8 cellular contexts compared by ENCODE assay signal in the genomic region with DNA sequence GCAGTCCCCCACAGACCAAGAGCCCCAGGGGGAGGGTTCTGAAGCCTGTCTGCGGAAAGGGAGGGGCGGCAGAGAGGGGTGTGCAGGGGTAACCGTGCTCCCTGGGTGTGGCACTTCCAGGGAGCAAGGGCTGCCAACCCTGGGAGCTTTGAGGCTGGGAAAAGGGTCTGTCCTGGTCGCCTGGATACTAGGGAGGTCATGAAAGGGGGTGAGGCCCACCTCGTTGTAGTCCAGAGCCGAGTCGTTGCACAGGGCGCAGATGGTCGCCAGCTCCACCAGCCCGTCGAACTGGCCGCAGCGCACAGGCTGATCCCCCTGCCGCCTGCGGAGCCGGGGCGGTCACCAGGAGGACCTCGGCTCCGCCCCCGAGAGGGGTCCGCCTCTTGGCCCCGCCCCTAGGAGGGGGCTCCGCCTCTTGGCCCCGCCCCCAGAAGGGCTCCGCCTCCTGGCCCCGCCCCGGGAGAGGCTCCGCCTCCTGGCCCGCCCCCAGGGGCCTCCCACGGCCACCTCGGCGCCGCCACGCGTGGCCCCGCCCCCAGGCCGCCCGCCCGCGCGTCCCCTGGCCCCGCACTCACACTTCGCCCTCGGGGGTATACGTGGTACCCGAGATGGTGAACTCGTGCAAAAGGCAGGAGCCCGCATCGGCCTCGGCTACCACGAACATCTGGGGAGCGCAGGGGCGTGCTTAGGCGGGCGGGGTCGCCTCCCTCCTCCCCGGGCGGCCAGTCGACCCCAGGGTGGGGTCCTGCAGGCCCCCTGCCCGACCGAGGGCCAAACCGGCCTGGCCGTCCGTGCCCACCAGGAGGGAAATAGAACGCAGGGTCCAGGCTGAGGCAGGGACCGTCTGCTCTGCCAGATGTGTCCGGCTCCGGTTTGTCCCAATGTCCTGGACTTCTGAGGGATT. TPM values are rescaled to one million over a fixed set of nuclear protein-coding genes. Genes with fewer than 3 reads are reported as not detected.
DNase-seq lines count a peak whose midpoint lies in the region; ATAC-seq, FAIRE-seq and TF ChIP-seq lines count a peak whose summit lies in the region.

No MANE protein-coding gene starts in this region.

- peak overlapping the region; percentile 93 for H4K8ac ChIP-seq in mesenchymal stem cell (ENCODE audit: low read length)

- H3K4me1 ChIP-seq in mesenchymal stem cell (ENCODE audit: control insufficient read depth, insufficient read depth, low read depth, low read length) (peaks cover 11% of the 10 kb centered on the region), suprapubic skin (peaks cover 4% of the 10 kb centered on the region)

- TF ChIP-seq POLR2A in suprapubic skin (IDR thresholded peaks at IDR 0.05), result no peak

- peak overlapping the region; percentile 24 to 85 for H2BK12ac ChIP-seq in mesenchymal stem cell (ENCODE audit: low read length in 2 of 2)

- no peak overlapping the region for H3K9ac ChIP-seq in mesenchymal stem cell (ENCODE audit: low read length)

- no peak overlapping the region for H3K4me3 Mint-ChIP-seq in activated T-helper 1 cell treated with anti-CD3 and anti-CD28 coated beads, Interleukin-12 subunit alpha, Interleukin-12 subunit beta, Interleukin-2, Interleukin-4 antibody, amounts not matched to agents 30 ng/mL and 10 ng/mL and 1 ng/mL, durations not matched to agents 14 hours and 24 hours and 36 hours

- intact Hi-C loops in activated T-helper 1 cell treated with anti-CD3 and anti-CD28 coated beads, Interleukin-12 subunit alpha, Interleukin-12 subunit beta, Interleukin-2, Interleukin-4 antibody, amounts not matched to agents 30 ng/mL and 10 ng/mL and 1 ng/mL, durations not matched to agents 14 hours and 24 hours and 36 hours (cut with micrococcal nuclease), result loop anchor here (2.0 kb wide), 1 partner anchor 20 kb away; a partner anchor contains a TSS

- H3K9me3 Mint-ChIP-seq in activated T-helper 1 cell treated with anti-CD3 and anti-CD28 coated beads, Interleukin-12 subunit alpha, Interleukin-12 subunit beta, Interleukin-2, Interleukin-4 antibody, amounts not matched to agents 30 ng/mL and 10 ng/mL and 1 ng/mL, durations not matched to agents 14 hours and 24 hours and 36 hours, result no peaks in the 10 kb centered on the region

- peaks cover 29% of the 10 kb centered on the region for H3K36me3 Mint-ChIP-seq in activated T-helper 1 cell treated with anti-CD3 and anti-CD28 coated beads, Interleukin-12 subunit alpha, Interleukin-12 subunit beta, Interleukin-2, Interleukin-4 antibody, amounts not matched to agents 30 ng/mL and 10 ng/mL and 1 ng/mL, durations not matched to agents 14 hours and 24 hours and 36 hours (ENCODE audit: low read depth)

- no peak overlapping the region for H3K23ac ChIP-seq in mesenchymal stem cell (ENCODE audit: low read length in 2 of 2)

- H3K4me2 ChIP-seq in mesenchymal stem cell (ENCODE audit: low read length, poor library complexity, severe bottlenecking), result peak overlapping the region; percentile 52

- H4K91ac ChIP-seq in mesenchymal stem cell (ENCODE audit: low read length), result peak overlapping the region; percentile 93

- no peak overlapping the region for H2AK5ac ChIP-seq in mesenchymal stem cell (ENCODE audit: low read length, severe bottlenecking)

- peak overlapping the region; percentile 88 for H2AFZ ChIP-seq in mesenchymal stem cell (ENCODE audit: low read depth, low read length)

- peak overlapping the region; percentile 88 to 96 for H3K18ac ChIP-seq in mesenchymal stem cell (ENCODE audit: low read depth in 1 of 2, low read length in 2 of 2)

- H2BK5ac ChIP-seq in mesenchymal stem cell (ENCODE audit: low read depth, low read length, poor library complexity, severe bottlenecking), result no peak overlapping the region

- peak overlapping the region; percentile 88 for H2BK120ac ChIP-seq in mesenchymal stem cell (ENCODE audit: low read depth, low read length)

- DNase-seq in GM19239 (ENCODE audit: insufficient read length, low spot score), result peak; percentile 51
- DNase-seq in WERI-Rb-1, result no peak
- DNase-seq in effector CD8-positive, alpha-beta T cell (lab: John Stamatoyannopoulos, UW), result peak; percentile 52
- DNase-seq in mesenchymal stem cell, result peak; percentile 73
- DNase-seq in suprapubic skin (ENCODE audit: low spot score in 2 of 2), result peak in 1 of 2 donors; percentile 78
- DNase-seq in NCI-H1436 treated with DMSO at 0.1 percent for 48 hours (lab: John Stamatoyannopoulos, UW), result no peak
- DNase-seq in activated T-helper 1 cell treated with anti-CD3 and anti-CD28 coated beads, Interleukin-12 subunit alpha, Interleukin-12 subunit beta, Interleukin-2, Interleukin-4 antibody, amounts not matched to agents 30 ng/mL and 10 ng/mL and 1 ng/mL, durations not matched to agents 14 hours and 24 hours and 36 hours (ENCODE audit: low spot score), result no peak

- H3K9me3 ChIP-seq in WERI-Rb-1 (ENCODE audit: severe bottlenecking) (peaks cover 6% of the 10 kb centered on the region), mesenchymal stem cell (ENCODE audit: control insufficient read depth, low read length) (no peaks in the 10 kb centered on the region), suprapubic skin (no peaks in the 10 kb centered on the region)

- no peaks in the 10 kb centered on the region for H3K27me3 Mint-ChIP-seq in activated T-helper 1 cell treated with anti-CD3 and anti-CD28 coated beads, Interleukin-12 subunit alpha, Interleukin-12 subunit beta, Interleukin-2, Interleukin-4 antibody, amounts not matched to agents 30 ng/mL and 10 ng/mL and 1 ng/mL, durations not matched to agents 14 hours and 24 hours and 36 hours (ENCODE audit: insufficient read depth)

- H3K4ac ChIP-seq in mesenchymal stem cell (ENCODE audit: low read depth in 1 of 2, low read length in 2 of 2), result peak overlapping the region; percentile 71 to 75

- H3K14ac ChIP-seq in mesenchymal stem cell (ENCODE audit: low read length in 2 of 2), result peak overlapping the region in 1 of 2 experiments; percentile 76

- 15% methylated on average over 64 of the region's 68 CpGs for WGBS in mesenchymal stem cell
- WGBS in suprapubic skin, result 50% methylated on average over 2 of the region's 68 CpGs

- H3K36me3 ChIP-seq in WERI-Rb-1 (no peaks in the 10 kb centered on the region), mesenchymal stem cell (ENCODE audit: control insufficient read depth in 1 of 2, insufficient read depth in 2 of 2, low read depth in 1 of 2, low read length in 2 of 2) (no peaks in the 10 kb centered on the region), suprapubic skin (peaks cover 3% of the 10 kb centered on the region)

- H3K4me3 ChIP-seq in WERI-Rb-1 (ENCODE audit: low read depth, low read length) (no peak overlapping the region), mesenchymal stem cell (ENCODE audit: insufficient read depth in 1 of 2, low read depth in 1 of 2, low read length in 2 of 2) (peak overlapping the region; percentile 38 to 59), suprapubic skin (peak overlapping the region; percentile 36)

- H3K27ac ChIP-seq in WERI-Rb-1 (peak overlapping the region; percentile 84), mesenchymal stem cell (ENCODE audit: low read length, poor library complexity, severe bottlenecking) (no peak overlapping the region), suprapubic skin (no peak overlapping the region)

- H3K27me3 ChIP-seq in WERI-Rb-1 (ENCODE audit: insufficient read depth, low read depth, severe bottlenecking) (no peaks in the 10 kb centered on the region), mesenchymal stem cell (ENCODE audit: control insufficient read depth in 1 of 2, insufficient read depth in 1 of 2, low read length in 2 of 2) (peaks cover 7 to 29% of the 10 kb centered on the region in 2 experiments), suprapubic skin (no peaks in the 10 kb centered on the region)

- peak overlapping the region; percentile 62 for H2BK15ac ChIP-seq in mesenchymal stem cell (ENCODE audit: low read depth, poor library complexity, severe bottlenecking)

- H3K27ac Mint-ChIP-seq in activated T-helper 1 cell treated with anti-CD3 and anti-CD28 coated beads, Interleukin-12 subunit alpha, Interleukin-12 subunit beta, Interleukin-2, Interleukin-4 antibody, amounts not matched to agents 30 ng/mL and 10 ng/mL and 1 ng/mL, durations not matched to agents 14 hours and 24 hours and 36 hours, result no peak overlapping the region

- no peaks in the 10 kb centered on the region for H3K79me1 ChIP-seq in mesenchymal stem cell (replicated peaks; ENCODE audit: low read length, poor library complexity, severe bottlenecking)

- no peak for FAIRE-seq in GM19239 (lab: Jason Lieb, UNC)

- no peaks in the 10 kb centered on the region for H3K4me1 Mint-ChIP-seq in activated T-helper 1 cell treated with anti-CD3 and anti-CD28 coated beads, Interleukin-12 subunit alpha, Interleukin-12 subunit beta, Interleukin-2, Interleukin-4 antibody, amounts not matched to agents 30 ng/mL and 10 ng/mL and 1 ng/mL, durations not matched to agents 14 hours and 24 hours and 36 hours (ENCODE audit: low read depth)

- TF ChIP-seq EP300 in suprapubic skin (IDR thresholded peaks at IDR 0.05), result no peak

- no peak for TF ChIP-seq CTCF in WERI-Rb-1 (IDR thresholded peaks at IDR 0.05; ENCODE audit: low read depth, low read length)
- TF ChIP-seq CTCF in suprapubic skin (IDR thresholded peaks at IDR 0.05), result no peak

- no peak for ATAC-seq in HG03565 (IDR thresholded peaks at IDR 0.05; ENCODE audit: unreplicated experiment)

RNA-seq across cellular contexts. Expression of a gene that starts 19.5 kb away (rescaled TPM):
- 1.7 TPM for polyA plus RNA-seq in mesenchymal stem cell (2013, experiment 1 of 2)
- 1.5 TPM for polyA plus RNA-seq in mesenchymal stem cell (2013, experiment 2 of 2)
- total RNA-seq in suprapubic skin, result 10 to 100 TPM; 22.4 to 61.7 (median 34.7) TPM
- 107 and 111 TPM in 2 replicates for total RNA-seq in activated T-helper 1 cell treated with anti-CD3 and anti-CD28 coated beads, Interleukin-12 subunit alpha, Interleukin-12 subunit beta, Interleukin-2, Interleukin-4 antibody, amounts not matched to agents 30 ng/mL and 10 ng/mL and 1 ng/mL, durations not matched to agents 14 hours and 24 hours and 36 hours

RNA-seq across cellular contexts. Expression of a gene that starts 28.5 kb away (rescaled TPM):
- 0.47 TPM for polyA plus RNA-seq in mesenchymal stem cell (2013, experiment 1 of 2)
- polyA plus RNA-seq in mesenchymal stem cell (2013, experiment 2 of 2), result 0.49 TPM
- 1 to 10 TPM in 2 of 4 donors, under 1 TPM in 2; 0.25 to 2.6 (median 1.2) TPM for total RNA-seq in suprapubic skin
- 0.13 and 0.34 TPM in 2 replicates for total RNA-seq in activated T-helper 1 cell treated with anti-CD3 and anti-CD28 coated beads, Interleukin-12 subunit alpha, Interleukin-12 subunit beta, Interleukin-2, Interleukin-4 antibody, amounts not matched to agents 30 ng/mL and 10 ng/mL and 1 ng/mL, durations not matched to agents 14 hours and 24 hours and 36 hours

RNA-seq across cellular contexts. Expression of a gene that starts 51.9 kb away (rescaled TPM):
- 3.0 TPM for polyA plus RNA-seq in mesenchymal stem cell (2013, experiment 1 of 2)
- 2.6 TPM for polyA plus RNA-seq in mesenchymal stem cell (2013, experiment 2 of 2)
- 10 to 100 TPM; 10.8 to 17.3 (median 12.9) TPM for total RNA-seq in suprapubic skin
- 6.1 and 7.8 TPM in 2 replicates for total RNA-seq in activated T-helper 1 cell treated with anti-CD3 and anti-CD28 coated beads, Interleukin-12 subunit alpha, Interleukin-12 subunit beta, Interleukin-2, Interleukin-4 antibody, amounts not matched to agents 30 ng/mL and 10 ng/mL and 1 ng/mL, durations not matched to agents 14 hours and 24 hours and 36 hours

Comparison
In these comparisons a context has a peak if more than half of its experiments do, and no peak if none do; other contexts are left out.
1. DNase-seq: peak in GM19239 (single experiment), effector CD8-positive, alpha-beta T cell (single experiment) and mesenchymal stem cell (single experiment); none in WERI-Rb-1 (single experiment), NCI-H1436 treated with DMSO at 0.1 percent for 48 hours (single experiment) and activated T-helper 1 cell treated with anti-CD3 and anti-CD28 coated beads, Interleukin-12 subunit alpha, Interleukin-12 subunit beta, Interleukin-2, Interleukin-4 antibody, amounts not matched to agents 30 ng/mL and 10 ng/mL and 1 ng/mL, durations not matched to agents 14 hours and 24 hours and 36 hours (single experiment).